16 cellular contexts compared by ENCODE assay signal in genomic region chr7:50685445-50686070, GRCh38.
A peak's percentile ranks its signal among the peaks of the same experiment; 100 is the strongest.
DNase-seq lines count a peak whose midpoint lies in the region; ATAC-seq and TF ChIP-seq lines count a peak whose summit lies in the region.
"Had no signal": no experiment of that assay in that cellular context is flagged by ENCODE, and none has a peak within 500 bp of the region (broad histone marks: within the 10 kb centered on the region; RNA-seq: fewer than 3 reads in every experiment).

No MANE protein-coding gene starts in this region.

- 31 to 54% (median 38%) methylated on average over 9 of the region's 9 CpGs for WGBS in heart left ventricle, 4 donors
- 36% methylated on average over 9 of the region's 9 CpGs for WGBS in prostate gland

- DNase-seq in DMS53 treated with DMSO at 0.1 percent for 48 hours (lab: John Stamatoyannopoulos, UW; ENCODE audit: unreplicated experiment) (peak; percentile 2), NCI-H446 treated with DMSO at 0.1 percent for 48 hours (lab: John Stamatoyannopoulos, UW) (peak; percentile 43), heart left ventricle (no peak), prostate gland (ENCODE audit: low spot score) (no peak), NAMALWA (ENCODE audit: low spot score) (no peak)
- DNase-seq in activated CD4-positive, alpha-beta T cell treated with anti-CD3 and anti-CD28 coated beads for 48 hours = no peak
- DNase-seq: activated CD4-positive, alpha-beta T cell treated with anti-CD3 and anti-CD28 coated beads, Interleukin-2, amount 10 ng/mL, durations not matched to agents 7 days and 5 days; activated naive CD8-positive, alpha-beta T cell treated with anti-CD3 and anti-CD28 coated beads, Interleukin-2, amount 50 U/mL, for 24 hours; activated T-cell treated with anti-CD3 and anti-CD28 coated beads, Interleukin-2, amount 50 U/mL, for 1 hour; erythroblast; mesendoderm; NCI-H748 treated with DMSO at 0.1 percent for 48 hours had no signal

- H3K36me3 ChIP-seq in heart left ventricle = peaks cover 0 to 23% (median 8%) of the 10 kb centered on the region in 9 donors
- H3K36me3 ChIP-seq in prostate gland = no peaks in the 10 kb centered on the region

- H3K27ac ChIP-seq in heart left ventricle = peak overlapping the region; percentile 18 to 76 (median 46)
- peak overlapping the region; percentile 42 to 61 for H3K27ac ChIP-seq in prostate gland
- H3K27ac ChIP-seq: KMS-11 had no signal

- no peak for TF ChIP-seq CTCF in heart left ventricle (IDR thresholded peaks at IDR 0.05)
- TF ChIP-seq CTCF in prostate gland (IDR thresholded peaks at IDR 0.05) = no peak

- H3K9me3 ChIP-seq in heart left ventricle (no peaks in the 10 kb centered on the region), prostate gland (no peaks in the 10 kb centered on the region)
- H3K9me3 ChIP-seq: HAP-1 had no signal

- TF ChIP-seq POLR2A in heart left ventricle (IDR thresholded peaks at IDR 0.05) = no peak
- TF ChIP-seq POLR2A in prostate gland (IDR thresholded peaks at IDR 0.05) = no peak

- no peaks in the 10 kb centered on the region for H3K27me3 ChIP-seq in heart left ventricle
- no peaks in the 10 kb centered on the region for H3K27me3 ChIP-seq in prostate gland (replicated peaks; ENCODE audit: insufficient read depth)

- ATAC-seq in heart left ventricle (peak; percentile 53 to 69 (median 62)), GM21515 (IDR thresholded peaks at IDR 0.05; ENCODE audit: unreplicated experiment) (no peak), GM19452 (IDR thresholded peaks at IDR 0.05; ENCODE audit: unreplicated experiment) (no peak)
- ATAC-seq: activated naive CD8-positive, alpha-beta T cell treated with anti-CD3 and anti-CD28 coated beads, Interleukin-2, amount 50 U/mL, for 24 hours had no signal

- no peak overlapping the region for H3K4me3 ChIP-seq in heart left ventricle
- H3K4me3 ChIP-seq in prostate gland = no peak overlapping the region
- H3K4me3 ChIP-seq: HAP-1 had no signal

- H3K4me1 ChIP-seq in heart left ventricle (peaks cover 7 to 55% (median 44%) of the 10 kb centered on the region in 12 donors), prostate gland (replicated peaks) (peaks cover 18% of the 10 kb centered on the region)

- intact Hi-C loops in heart left ventricle (cut with DNase I) = loop anchor here in 4 of 10 donors (5.0 to 10.0 kb wide), 3 partner anchors 457 to 541 kb away; no protein-coding TSS in a partner anchor
- intact Hi-C loops in prostate gland (cut with DNase I) = loop anchor here (10.0 kb wide), 1 partner anchor 181 kb away; no protein-coding TSS in a partner anchor

Comparison
In these comparisons a context has a peak if more than half of its experiments do, and no peak if none do; other contexts are left out.
1. DNase-seq: peak in DMS53 treated with DMSO at 0.1 percent for 48 hours (single experiment) and NCI-H446 treated with DMSO at 0.1 percent for 48 hours (single experiment); none in heart left ventricle (0 of 5), prostate gland (single experiment), activated CD4-positive, alpha-beta T cell treated with anti-CD3 and anti-CD28 coated beads for 48 hours (single experiment) and NAMALWA (single experiment).
2. ATAC-seq: peak in heart left ventricle (4 of 4); none in GM21515 (single experiment) and GM19452 (single experiment).